8 cellular contexts compared by ENCODE assay signal in the genomic region with DNA sequence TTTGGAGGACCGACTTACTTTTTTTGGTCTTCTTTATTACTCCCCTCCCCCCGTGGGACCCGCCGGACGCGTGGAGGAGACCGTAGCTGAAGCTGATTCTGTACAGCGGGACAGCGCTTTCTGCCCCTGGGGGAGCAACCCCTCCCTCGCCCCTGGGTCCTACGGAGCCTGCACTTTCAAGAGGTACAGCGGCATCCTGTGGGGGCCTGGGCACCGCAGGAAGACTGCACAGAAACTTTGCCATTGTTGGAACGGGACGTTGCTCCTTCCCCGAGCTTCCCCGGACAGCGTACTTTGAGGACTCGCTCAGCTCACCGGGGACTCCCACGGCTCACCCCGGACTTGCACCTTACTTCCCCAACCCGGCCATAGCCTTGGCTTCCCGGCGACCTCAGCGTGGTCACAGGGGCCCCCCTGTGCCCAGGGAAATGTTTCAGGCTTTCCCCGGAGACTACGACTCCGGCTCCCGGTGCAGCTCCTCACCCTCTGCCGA. TPM values are rescaled to one million over a fixed set of nuclear protein-coding genes. Genes with fewer than 3 reads are reported as not detected.
DNase-seq lines count a peak whose midpoint lies in the region; ATAC-seq and TF ChIP-seq lines count a peak whose summit lies in the region.

No MANE protein-coding gene starts in this region.

- WGBS in mammary epithelial cell (ENCODE audit: low coverage, missing lambda C conversion rate) = 2% methylated on average over 17 of the region's 31 CpGs
- WGBS in mesenchymal stem cell = 2% methylated on average over 31 of the region's 31 CpGs

- H3K4ac ChIP-seq in mesenchymal stem cell (ENCODE audit: low read depth in 1 of 2, low read length in 2 of 2) = no peak overlapping the region

- H3K79me1 ChIP-seq in mesenchymal stem cell (replicated peaks; ENCODE audit: low read length, poor library complexity, severe bottlenecking) = no peaks in the 10 kb centered on the region

- BruUV-seq in mammary epithelial cell (replicated peaks; lab: Mats Ljungman, UMichigan) = TSS peak; percentile 78

- H3K9ac ChIP-seq in SK-N-MC (ENCODE audit: insufficient read length) (peak overlapping the region; percentile 70), mammary epithelial cell (ENCODE audit: insufficient read depth, low read length) (peak overlapping the region; percentile 93), mesenchymal stem cell (ENCODE audit: low read length) (peak overlapping the region; percentile 99)

- H3K4me2 ChIP-seq in mammary epithelial cell (ENCODE audit: insufficient read depth, low read depth, low read length) (peak overlapping the region; percentile 89), mesenchymal stem cell (ENCODE audit: low read length, poor library complexity, severe bottlenecking) (peak overlapping the region; percentile 100)

- no peak overlapping the region for H2AFZ ChIP-seq in mammary epithelial cell (ENCODE audit: low read depth, low read length)
- no peak overlapping the region for H2AFZ ChIP-seq in mesenchymal stem cell (ENCODE audit: low read depth, low read length)

- no peaks in the 10 kb centered on the region for H3K79me2 ChIP-seq in mammary epithelial cell (ENCODE audit: insufficient read depth, low read length)

- H3K4me3 ChIP-seq in SK-N-MC = peak overlapping the region; percentile 95
- H3K4me3 ChIP-seq in mammary epithelial cell (replicated peaks in 1 of 3; ENCODE audit: insufficient read depth in 1 of 3, low read depth in 2 of 3, low read length in 3 of 3) = peak overlapping the region; percentile 61 to 96 (median 62)
- peak overlapping the region; percentile 54 to 99 for H3K4me3 ChIP-seq in mesenchymal stem cell (ENCODE audit: insufficient read depth in 1 of 2, low read depth in 1 of 2, low read length in 2 of 2)

- H3K27me3 ChIP-seq in mammary epithelial cell (ENCODE audit: insufficient read depth, low read length) (no peaks in the 10 kb centered on the region), mesenchymal stem cell (ENCODE audit: control insufficient read depth in 1 of 2, insufficient read depth in 1 of 2, low read length in 2 of 2) (peaks cover 0 to 23% of the 10 kb centered on the region in 2 experiments)

- no peak overlapping the region for H4K91ac ChIP-seq in mesenchymal stem cell (ENCODE audit: low read length)

- DNase-seq in SK-N-MC (ENCODE audit: low read depth, low spot score) (no peak), mammary epithelial cell (no peak), mesenchymal stem cell (no peak), type B pancreatic cell (ENCODE audit: extremely low spot score, unreplicated experiment) (no peak), NCI-H748 (lab: John Stamatoyannopoulos, UW; ENCODE audit: unreplicated experiment) (no peak), DMS114 treated with DMSO at 0.1 percent for 48 hours (lab: John Stamatoyannopoulos, UW; ENCODE audit: unreplicated experiment) (no peak), NCI-H226 (no peak)

- H3K9me3 Mint-ChIP-seq in type B pancreatic cell = no peaks in the 10 kb centered on the region

- dilution Hi-C loops in mammary epithelial cell (cut with HindIII; ENCODE audit: low sequenced_read_pairs) = no loop called here

- peaks cover 16% of the 10 kb centered on the region for H3K4me1 ChIP-seq in mammary epithelial cell (ENCODE audit: insufficient read depth, low read length)
- peaks cover 28% of the 10 kb centered on the region for H3K4me1 ChIP-seq in mesenchymal stem cell (ENCODE audit: control insufficient read depth, insufficient read depth, low read depth, low read length)

- no peak overlapping the region for H3K27ac ChIP-seq in SK-N-MC
- peak overlapping the region; percentile 94 for H3K27ac ChIP-seq in mammary epithelial cell (ENCODE audit: insufficient read depth, low read depth, low read length)
- no peak overlapping the region for H3K27ac ChIP-seq in mesenchymal stem cell (ENCODE audit: low read length, poor library complexity, severe bottlenecking)

- H2BK15ac ChIP-seq in mesenchymal stem cell (ENCODE audit: low read depth, poor library complexity, severe bottlenecking) = no peak overlapping the region

- H2BK5ac ChIP-seq in mesenchymal stem cell (ENCODE audit: low read depth, low read length, poor library complexity, severe bottlenecking) = no peak overlapping the region

- H3K4me3 Mint-ChIP-seq in type B pancreatic cell = peak overlapping the region; percentile 94

- no peak overlapping the region for H3K18ac ChIP-seq in mesenchymal stem cell (ENCODE audit: low read depth in 1 of 2, low read length in 2 of 2)

- H2BK12ac ChIP-seq in mesenchymal stem cell (ENCODE audit: low read length in 2 of 2) = no peak overlapping the region

- TF ChIP-seq CTCF in mammary epithelial cell (conservative IDR thresholded peaks at IDR 0.05 in 1 of 2, IDR thresholded peaks at IDR 0.05 in 1 of 2; ENCODE audit: extremely low read depth in 1 of 2, insufficient read depth in 1 of 2, low read depth in 1 of 2, low read length in 2 of 2) (peak in 1 of 2 donors; percentile 38), type B pancreatic cell (conservative IDR thresholded peaks at IDR 0.05) (no peak)

- H3K36me3 Mint-ChIP-seq in type B pancreatic cell = peaks cover 4% of the 10 kb centered on the region

- intact Hi-C loops in mammary epithelial cell (cut with micrococcal nuclease) = loop anchor here (1.0 to 2.0 kb wide), 3 partner anchors 21 to 39 kb away; a partner anchor contains a TSS

- in situ Hi-C loops in mammary epithelial cell (cut with MboI; ENCODE audit: low sequenced_read_pairs in 2 of 2) = no loop called here

- CTCF ChIA-PET in mammary epithelial cell (lab: Charles Lee; ENCODE audit: low non-redundant PET) = interaction anchor here (0.5 to 0.7 kb wide), 4 partner anchors 17 to 566 kb away, joined by 3 to 5 read pairs (median 4); no protein-coding TSS in a partner anchor

- no peak overlapping the region for H4K8ac ChIP-seq in mesenchymal stem cell (ENCODE audit: low read length)

- H3K36me3 ChIP-seq in SK-N-MC (ENCODE audit: insufficient read depth, low read length) (no peaks in the 10 kb centered on the region), mammary epithelial cell (ENCODE audit: insufficient read depth, low read length) (no peaks in the 10 kb centered on the region), mesenchymal stem cell (ENCODE audit: control insufficient read depth in 1 of 2, insufficient read depth in 2 of 2, low read depth in 1 of 2, low read length in 2 of 2) (peaks cover 2 to 11% of the 10 kb centered on the region in 2 experiments)

- ATAC-seq in GM19467 (IDR thresholded peaks at IDR 0.05; ENCODE audit: unreplicated experiment) = peak; percentile 10

- H3K14ac ChIP-seq in mesenchymal stem cell (ENCODE audit: low read length in 2 of 2) = no peak overlapping the region

- peak overlapping the region; percentile 92 for H3K27ac Mint-ChIP-seq in type B pancreatic cell

- H3K23ac ChIP-seq in mesenchymal stem cell (ENCODE audit: low read length in 2 of 2) = peak overlapping the region in 1 of 2 experiments; percentile 66

- no peak overlapping the region for H2BK120ac ChIP-seq in mesenchymal stem cell (ENCODE audit: low read depth, low read length)

- peaks cover 37% of the 10 kb centered on the region for H3K27me3 Mint-ChIP-seq in type B pancreatic cell

- no peaks in the 10 kb centered on the region for H4K20me1 ChIP-seq in mammary epithelial cell (ENCODE audit: insufficient read depth, low read length)

- H2AK5ac ChIP-seq in mesenchymal stem cell (ENCODE audit: low read length, severe bottlenecking) = no peak overlapping the region

- H3K4me1 Mint-ChIP-seq in type B pancreatic cell (ENCODE audit: unreplicated experiment) = peaks cover 8% of the 10 kb centered on the region

- no peaks in the 10 kb centered on the region for H3K9me3 ChIP-seq in SK-N-MC (ENCODE audit: low read depth, low read length)
- H3K9me3 ChIP-seq in mammary epithelial cell (replicated peaks; ENCODE audit: insufficient read depth, low read length) = no peaks in the 10 kb centered on the region
- H3K9me3 ChIP-seq in mesenchymal stem cell (ENCODE audit: control insufficient read depth, low read length) = no peaks in the 10 kb centered on the region

RNA-seq across cellular contexts. Expression of a gene that starts 0.4 kb away (rescaled TPM):
- 10 to 100 TPM in 1 of 2 donors, 1 to 10 TPM in 1; 1.8 to 49.1 TPM for total RNA-seq in mammary epithelial cell
- 2.6 TPM for polyA plus RNA-seq in mammary epithelial cell
- polyA minus RNA-seq in mammary epithelial cell = 27.0 TPM
- polyA plus RNA-seq in mesenchymal stem cell (2013, experiment 1 of 2) = 167 TPM
- polyA plus RNA-seq in mesenchymal stem cell (2013, experiment 2 of 2) = 130 TPM
- total RNA-seq in type B pancreatic cell (ENCODE audit: low replicate concordance) = 28.4 and 178 TPM in 2 replicates

RNA-seq across cellular contexts. Expression of a gene that starts 28.6 kb away (rescaled TPM):
- total RNA-seq in mammary epithelial cell (10 to 100 TPM; 11.0 to 16.9 TPM), type B pancreatic cell (ENCODE audit: low replicate concordance) (11.9 and 13.0 TPM in 2 replicates)
- polyA plus RNA-seq in mammary epithelial cell = 11.5 TPM
- 11.9 TPM for polyA minus RNA-seq in mammary epithelial cell
- polyA plus RNA-seq in mesenchymal stem cell (2013, experiment 1 of 2) = 30.0 TPM
- polyA plus RNA-seq in mesenchymal stem cell (2013, experiment 2 of 2) = 31.0 TPM

RNA-seq across cellular contexts. Expression of a gene that starts 30.0 kb away (rescaled TPM):
- total RNA-seq in mammary epithelial cell (1 to 10 TPM; 1.3 to 2.1 TPM), type B pancreatic cell (ENCODE audit: low replicate concordance) (0.48 TPM in 1 of 2 replicates, not detected in the other)
- 2.3 TPM for polyA plus RNA-seq in mammary epithelial cell
- not detected for polyA minus RNA-seq in mammary epithelial cell
- 2.3 TPM for polyA plus RNA-seq in mesenchymal stem cell (2013, experiment 1 of 2)
- polyA plus RNA-seq in mesenchymal stem cell (2013, experiment 2 of 2) = 2.1 TPM

RNA-seq across cellular contexts. Expression of a gene that starts 39.1 kb away (rescaled TPM):
- total RNA-seq in mammary epithelial cell (100 to 1,000 TPM; 160 to 201 TPM), type B pancreatic cell (ENCODE audit: low replicate concordance) (51.9 and 73.0 TPM in 2 replicates)
- 93.9 TPM for polyA plus RNA-seq in mammary epithelial cell
- polyA minus RNA-seq in mammary epithelial cell = 122 TPM
- polyA plus RNA-seq in mesenchymal stem cell (2013, experiment 1 of 2) = 106 TPM
- polyA plus RNA-seq in mesenchymal stem cell (2013, experiment 2 of 2) = 104 TPM

RNA-seq across cellular contexts. Expression of a gene that starts 44.5 kb away (rescaled TPM):
- total RNA-seq in mammary epithelial cell = 100 to 1,000 TPM in 1 of 2 donors, 10 to 100 TPM in 1; 81.9 to 316 TPM
- polyA plus RNA-seq in mammary epithelial cell = 224 TPM
- 242 TPM for polyA minus RNA-seq in mammary epithelial cell
- polyA plus RNA-seq in mesenchymal stem cell (2013, experiment 1 of 2) = 96.4 TPM
- 96.1 TPM for polyA plus RNA-seq in mesenchymal stem cell (2013, experiment 2 of 2)
- total RNA-seq in type B pancreatic cell (ENCODE audit: low replicate concordance) = 57.3 and 71.8 TPM in 2 replicates
